24 cellular contexts compared by ENCODE assay signal in the genomic region with DNA sequence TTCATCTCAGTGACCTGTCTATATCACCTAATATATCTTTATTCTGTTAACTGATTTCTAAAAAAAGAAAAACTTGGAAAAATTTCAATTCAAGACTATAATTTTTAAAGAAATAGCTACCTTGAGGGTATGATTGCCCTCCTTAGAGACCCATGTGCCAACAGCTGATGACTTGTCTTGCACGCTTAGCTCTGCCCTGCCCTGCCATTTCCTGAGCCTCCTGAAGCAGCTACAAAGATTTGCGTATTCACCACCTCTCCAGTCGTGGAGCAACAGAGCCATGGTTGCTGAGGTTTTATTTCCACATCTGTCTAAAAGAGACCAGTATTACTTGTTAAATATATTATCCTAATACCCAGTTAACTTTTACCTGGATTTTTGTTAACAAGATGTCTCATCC.
"Had no signal": no experiment of that assay in that cellular context is flagged by ENCODE, and none has a peak within 500 bp of the region (broad histone marks: within the 10 kb centered on the region; RNA-seq: fewer than 3 reads in every experiment).

No MANE protein-coding gene starts in this region.

- H3K27me3 ChIP-seq: colonic mucosa, esophagus muscularis mucosa, esophagus squamous epithelium, foreskin keratinocyte, gastrocnemius medialis, gastroesophageal sphincter, heart left ventricle, heart right ventricle had no signal

- H3K4me3 ChIP-seq: colonic mucosa, coronary artery, esophagus muscularis mucosa, esophagus squamous epithelium, gastrocnemius medialis, gastroesophageal sphincter, heart left ventricle, heart right ventricle had no signal

- H3K4me1 Mint-ChIP-seq: endodermal cell had no signal

- H3K9me3 ChIP-seq: colonic mucosa, esophagus muscularis mucosa, esophagus squamous epithelium, gastrocnemius medialis, gastroesophageal sphincter, heart left ventricle, heart right ventricle had no signal

- H3K27ac Mint-ChIP-seq: dendritic cell treated with granulocyte-macrophage colony-stimulating factor and Interleukin-4, amounts not matched to agents 40 ng/mL and 50 ng/mL, for 4 days; effector memory CD8-positive, alpha-beta T cell; endodermal cell had no signal

- H3K9me3 Mint-ChIP-seq: dendritic cell treated with granulocyte-macrophage colony-stimulating factor and Interleukin-4, amounts not matched to agents 40 ng/mL and 50 ng/mL, for 4 days; effector memory CD8-positive, alpha-beta T cell; endodermal cell had no signal

- H3K4me1 ChIP-seq: colonic mucosa, esophagus muscularis mucosa, esophagus squamous epithelium, foreskin keratinocyte, gastroesophageal sphincter had no signal

- H3K27me3 Mint-ChIP-seq: dendritic cell treated with granulocyte-macrophage colony-stimulating factor and Interleukin-4, amounts not matched to agents 40 ng/mL and 50 ng/mL, for 4 days; effector memory CD8-positive, alpha-beta T cell had no signal

- ATAC-seq: effector memory CD8-positive, alpha-beta T cell; esophagus mucosa; foreskin keratinocyte; gastrocnemius medialis; gastroesophageal sphincter; heart left ventricle; heart right ventricle had no signal

- H3K36me3 ChIP-seq: colonic mucosa had no signal

- H3K4me3 Mint-ChIP-seq: dendritic cell treated with granulocyte-macrophage colony-stimulating factor and Interleukin-4, amounts not matched to agents 40 ng/mL and 50 ng/mL, for 4 days; effector memory CD8-positive, alpha-beta T cell; endodermal cell had no signal

- H3K27ac ChIP-seq: colonic mucosa, coronary artery, epithelial cell of prostate, esophagus muscularis mucosa, esophagus squamous epithelium, foreskin keratinocyte, gastrocnemius medialis, gastroesophageal sphincter, heart left ventricle, heart right ventricle had no signal

- DNase-seq: colonic mucosa; cortex of kidney; dermis blood vessel endothelial cell; effector CD4-positive, alpha-beta T cell; effector CD8-positive, alpha-beta T cell; effector memory CD4-positive, alpha-beta T cell; effector memory CD8-positive, alpha-beta T cell; endodermal cell; erythroblast; esophagus squamous epithelium; foreskin fibroblast; foreskin keratinocyte; foreskin melanocyte; gastrocnemius medialis; glutamatergic neuron; head of caudate nucleus; heart left ventricle; heart right ventricle had no signal
